In genomic region chr20:49404461-49404860, GRCh38 we compare ENCODE assay signal across 27 cellular contexts.
"Had no signal": no experiment of that assay in that cellular context is flagged by ENCODE, and none has a peak within 500 bp of the region (broad histone marks: within the 10 kb centered on the region; RNA-seq: fewer than 3 reads in every experiment).

No MANE protein-coding gene starts in this region.

- H3K36me3 ChIP-seq: neutrophil, pancreas, right lobe of liver, sigmoid colon, spleen, suprapubic skin, tibial artery, transverse colon, upper lobe of right lung, uterus had no signal

- H3K27ac ChIP-seq: neutrophil, pancreas, psoas muscle, right lobe of liver, spleen, suprapubic skin, tibial artery, transverse colon, upper lobe of right lung had no signal

- H3K4me1 ChIP-seq: pancreas, right lobe of liver had no signal

- DNase-seq: naive thymus-derived CD4-positive, alpha-beta T cell; natural killer cell; nucleus accumbens; pancreas; psoas muscle; right cardiac atrium; right lobe of liver; sigmoid colon; spleen; stimulated activated CD4-positive, alpha-beta T cell treated with anti-CD3 and anti-CD28 coated beads, Interleukin-12 subunit alpha, Interleukin-12 subunit beta, amount 100 ng/mL, for 4 hours; stimulated activated CD4-positive, alpha-beta T cell treated with anti-CD3 and anti-CD28 coated beads, Interleukin-1b, Interleukin-23, amount 100 ng/mL, for 48 hours; stimulated activated CD4-positive, alpha-beta T cell treated with anti-CD3 and anti-CD28 coated beads, Interleukin-4, amount 100 ng/mL, for 1 hour; stimulated activated CD4-positive, alpha-beta T cell treated with anti-CD3 and anti-CD28 coated beads, Interleukin-4, amount 100 ng/mL, for 4 hours; stimulated activated CD8-positive, alpha-beta memory T cell treated with anti-CD3 and anti-CD28 coated beads, Interleukin-4, amount 100 ng/mL, for 48 hours; stimulated activated naive CD4-positive, alpha-beta T cell; stimulated activated naive CD8-positive, alpha-beta T cell treated with anti-CD3 and anti-CD28 coated beads, Interleukin-15, amount 100 ng/mL, for 72 hours; stimulated activated naive CD8-positive, alpha-beta T cell treated with anti-CD3 and anti-CD28 coated beads, Interleukin-15, Interleukin-2, amounts not matched to agents 100 U/mL and 50 U/mL, for 24 hours; substantia nigra; tibial artery; transverse colon; upper lobe of right lung; uterus had no signal

- H3K9me3 ChIP-seq: neutrophil, pancreas, psoas muscle, right lobe of liver, sigmoid colon, spleen, suprapubic skin, testis, tibial artery, transverse colon, upper lobe of right lung, uterus had no signal

- H3K4me3 ChIP-seq: pancreas, psoas muscle, right lobe of liver, sigmoid colon, smooth muscle cell, spleen, suprapubic skin, testis, tibial artery, transverse colon, upper lobe of right lung, uterus had no signal

- H3K27me3 ChIP-seq: pancreas, right lobe of liver, sigmoid colon, suprapubic skin, testis, tibial artery, transverse colon, upper lobe of right lung, uterus had no signal

- FAIRE-seq: pancreas had no signal

- ATAC-seq: naive thymus-derived CD4-positive, alpha-beta T cell; natural killer cell; pancreas; psoas muscle; right cardiac atrium; right lobe of liver; stimulated activated memory B cell treated with anti-CD40 and anti-IgM and Interleukin-4, amounts not matched to agents 10 μg/mL and 1 μg/mL and 100 μg/mL, for 72 hours; stimulated activated naive CD8-positive, alpha-beta T cell treated with anti-CD3 and anti-CD28 coated beads, Interleukin-15, amount 100 ng/mL, for 72 hours; stimulated activated naive CD8-positive, alpha-beta T cell treated with anti-CD3 and anti-CD28 coated beads, Interleukin-15, Interleukin-2, amounts not matched to agents 100 U/mL and 50 U/mL, for 24 hours; upper lobe of right lung had no signal
